ENCODE assay signal across 15 cellular contexts in the genomic region with DNA sequence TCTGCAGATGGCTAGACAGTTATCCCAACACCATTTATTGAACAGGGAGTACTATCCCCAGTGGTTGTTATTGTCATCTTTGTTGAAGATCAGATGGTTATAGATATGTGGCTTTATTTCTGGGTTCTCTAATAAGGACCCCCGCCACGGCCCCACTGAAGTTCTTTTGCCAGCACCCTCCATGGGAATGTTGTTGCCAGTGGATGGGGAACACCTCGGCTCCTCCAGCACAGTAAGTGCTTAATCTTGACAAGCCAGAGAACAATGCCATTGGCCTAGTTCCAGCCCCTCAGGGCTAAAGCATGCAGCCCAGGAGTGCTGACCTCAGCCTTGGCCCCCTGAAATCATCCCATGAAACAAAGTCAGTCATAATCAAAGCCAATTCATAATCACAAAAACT.
"Had no signal": no experiment of that assay in that cellular context is flagged by ENCODE, and none has a peak within 500 bp of the region (broad histone marks: within the 10 kb centered on the region; RNA-seq: fewer than 3 reads in every experiment).

No MANE protein-coding gene starts in this region.

- ATAC-seq: body of pancreas; left lung; stimulated activated naive CD8-positive, alpha-beta T cell treated with anti-CD3 and anti-CD28 coated beads, Interleukin-15, Interleukin-2, amounts not matched to agents 100 U/mL and 50 U/mL, for 24 hours had no signal

- H3K4me1 ChIP-seq: body of pancreas, left lung, right atrium auricular region, tibial nerve, uterus had no signal

- DNase-seq: activated CD4-positive, alpha-beta T cell treated with anti-CD3 and anti-CD28 coated beads, Interleukin-2, amount 50 U/mL, for 4 hours; activated T-cell treated with anti-CD3 and anti-CD28 coated beads for 4 hours; amniotic stem cell; mammary epithelial cell; nephron progenitor cell; nucleus accumbens; stimulated activated CD4-positive, alpha-beta T cell treated with anti-CD3 and anti-CD28 coated beads, Interleukin-2, amount 100 ng/mL, for 24 hours; stimulated activated naive CD8-positive, alpha-beta T cell treated with anti-CD3 and anti-CD28 coated beads, Interleukin-15, Interleukin-2, amounts not matched to agents 100 U/mL and 50 U/mL, for 24 hours; substantia nigra; uterus had no signal

- H3K9me3 ChIP-seq: body of pancreas, uterus had no signal

- H3K27ac ChIP-seq: body of pancreas, coronary artery, left lung, right atrium auricular region, tibial nerve, uterus had no signal

- H3K27me3 ChIP-seq: body of pancreas, left lung, right atrium auricular region, tibial nerve, uterus had no signal

- H3K36me3 ChIP-seq: left lung, right atrium auricular region, tibial nerve, uterus had no signal

- H3K4me3 ChIP-seq: body of pancreas, coronary artery, left lung, right atrium auricular region, tibial nerve, uterus had no signal
